Comparison of ENCODE assay signal across 8 cellular contexts in the genomic region with DNA sequence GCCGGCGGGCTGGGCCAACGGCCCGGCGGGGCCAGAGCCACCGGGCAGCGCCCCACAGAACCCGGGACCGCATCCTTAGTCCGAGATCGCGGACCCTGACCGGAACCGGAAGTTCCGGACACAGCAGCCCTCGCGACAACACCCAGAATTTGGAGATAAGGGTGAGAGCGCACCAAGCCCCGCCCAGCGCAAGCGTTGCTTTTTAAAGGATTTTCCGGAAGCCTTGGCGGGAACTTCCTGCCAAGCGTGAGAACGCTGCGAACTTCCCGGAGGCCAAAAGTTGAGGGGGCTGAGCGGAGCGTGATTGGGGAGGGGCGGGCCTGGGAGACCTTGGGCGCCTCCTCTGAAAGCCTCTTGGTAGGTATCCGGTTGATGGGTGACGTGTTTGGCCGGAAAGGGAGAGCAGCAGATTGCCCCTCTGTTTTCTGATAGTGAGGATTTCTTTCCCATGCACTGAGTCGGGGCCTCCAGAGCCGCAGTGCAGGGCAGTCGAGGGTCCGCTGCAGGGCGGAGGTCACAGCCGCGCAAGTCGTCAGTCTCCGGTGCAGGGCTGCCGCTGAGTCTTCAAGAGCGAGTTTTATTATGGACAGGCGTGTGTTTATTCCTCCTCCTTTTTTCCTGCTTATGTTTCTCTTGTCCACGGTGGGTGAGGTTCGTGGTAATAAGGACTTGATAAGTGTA. TPM values are rescaled to one million over a fixed set of nuclear protein-coding genes. Genes with fewer than 3 reads are reported as not detected.
A peak's percentile ranks its signal among the peaks of the same experiment; 100 is the strongest.
DNase-seq lines count a peak whose midpoint lies in the region; TF ChIP-seq lines count a peak whose summit lies in the region.

A gene with protein sequence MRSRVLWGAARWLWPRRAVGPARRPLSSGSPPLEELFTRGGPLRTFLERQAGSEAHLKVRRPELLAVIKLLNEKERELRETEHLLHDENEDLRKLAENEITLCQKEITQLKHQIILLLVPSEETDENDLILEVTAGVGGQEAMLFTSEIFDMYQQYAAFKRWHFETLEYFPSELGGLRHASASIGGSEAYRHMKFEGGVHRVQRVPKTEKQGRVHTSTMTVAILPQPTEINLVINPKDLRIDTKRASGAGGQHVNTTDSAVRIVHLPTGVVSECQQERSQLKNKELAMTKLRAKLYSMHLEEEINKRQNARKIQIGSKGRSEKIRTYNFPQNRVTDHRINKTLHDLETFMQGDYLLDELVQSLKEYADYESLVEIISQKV (minus strand): TSS at position 97 of the 681 bp plus-strand sequence. CDS start 24 bp downstream, at position 73.

- peaks cover 30% of the 10 kb centered on the region for H3F3A ChIP-seq in SK-N-SH (replicated peaks; ENCODE audit: insufficient read depth)

- peak within 1 kb of the TSS; percentile 70 for H3K4me3 ChIP-seq in HFF-Myc (replicated peaks; ENCODE audit: low read depth, low read length)
- H3K4me3 ChIP-seq in SK-N-SH (ENCODE audit: low read depth in 2 of 2, low read length in 1 of 2): peak within 1 kb of the TSS; percentile 83 to 97

- peaks cover 68% of the 10 kb centered on the region for H3K79me2 ChIP-seq in SK-N-SH (ENCODE audit: insufficient read depth)

- peak within 1 kb of the TSS; percentile 80 for H3K4me2 ChIP-seq in SK-N-SH

- peaks cover 0 to 13% of the 10 kb centered on the region in 2 experiments; a peak in 2 of 4 replicates for H3K4me1 ChIP-seq in SK-N-SH (ENCODE audit: control insufficient read depth in 1 of 2, insufficient read depth in 2 of 2, low read depth in 1 of 2, low read length in 1 of 2)

- no peaks in the 10 kb centered on the region for H3K9me2 ChIP-seq in SK-N-SH

- no peaks in the 10 kb centered on the region for H3K9me3 ChIP-seq in SK-N-SH

- under 1% methylated on average over 39 of the region's 48 CpGs for WGBS in SK-N-SH (ENCODE audit: low lambda C conversion rate)

- H3K9ac ChIP-seq in SK-N-SH: peak within 1 kb of the TSS; percentile 89

- DNase-seq in GM04503 (ENCODE audit: low read depth): peak; percentile 79
- peak; percentile 95 for DNase-seq in HFF-Myc (ENCODE audit: extremely low read depth, low read depth)
- DNase-seq in NAMALWA (ENCODE audit: low spot score): peak; percentile 97
- DNase-seq in SK-N-SH: peak; percentile 90
- DNase-seq in activated naive CD4-positive, alpha-beta T cell treated with anti-CD3 and anti-CD28 coated beads, Interleukin-2, amount 50 U/mL, for 16 hours: peak; percentile 88
- peak; percentile 89 for DNase-seq in germinal center (ENCODE audit: low spot score)
- DNase-seq in non-pigmented ciliary epithelial cell (ENCODE audit: low read depth): peak; percentile 89
- DNase-seq in superior temporal gyrus (ENCODE audit: extremely low spot score): peak; percentile 96

- H3K27me3 ChIP-seq in SK-N-SH (ENCODE audit: insufficient read depth): no peaks in the 10 kb centered on the region

- CTCF ChIA-PET in SK-N-SH (lab: Yijun Ruan, JAX): no interaction called here

- peak within 1 kb of the TSS; percentile 95 to 96 for H3K27ac ChIP-seq in SK-N-SH (ENCODE audit: low read depth in 2 of 2, low read length in 1 of 2)

- TF ChIP-seq RAD21 in SK-N-SH (IDR thresholded peaks at IDR 0.05; ENCODE audit: low read length): no peak

- peak within 1 kb of the TSS; percentile 74 for H2AFZ ChIP-seq in SK-N-SH (ENCODE audit: low read depth)

- TF ChIP-seq CTCF in HFF-Myc (IDR thresholded peaks at IDR 0.05; ENCODE audit: low read depth, low read length, missing control alignments) (no peak), SK-N-SH (IDR thresholded peaks at IDR 0.05) (no peak)

- H4K20me1 ChIP-seq in SK-N-SH (ENCODE audit: insufficient read depth): peaks cover 28% of the 10 kb centered on the region

- POLR2A ChIA-PET in SK-N-SH (lab: Yijun Ruan, JAX): no interaction called here

- peaks cover 12 to 22% of the 10 kb centered on the region in 2 experiments for H3K36me3 ChIP-seq in SK-N-SH (replicated peaks in 1 of 2; ENCODE audit: control insufficient read depth in 1 of 2, insufficient read depth in 2 of 2, low read length in 1 of 2)

- 0 out of 4 replicates have a peak, but pooled peaks of 1 of the 2 experiments have one; percentile 27 for TF ChIP-seq EP300 in SK-N-SH (IDR thresholded peaks at IDR 0.05; ENCODE audit: borderline replicate concordance in 1 of 2, low read depth in 1 of 2, low read length in 1 of 2)

TF ChIP-seq in SK-N-SH, 30 proteins besides CTCF, POLR2A, EP300 and RAD21:
- no peak for TF ChIP-seq FOSL2 (IDR thresholded peaks at IDR 0.05; ENCODE audit: borderline replicate concordance, low read depth)
- TF ChIP-seq CHD2 (IDR thresholded peaks at IDR 0.05; ENCODE audit: low read length, partially characterized antibody): peak; percentile 99
- TF ChIP-seq NRF1 (IDR thresholded peaks at IDR 0.05; ENCODE audit: low read depth, low read length): peak; percentile 54
- TF ChIP-seq FOXM1 (IDR thresholded peaks at IDR 0.05; ENCODE audit: low read depth): no peak
- TF ChIP-seq ELF1 (IDR thresholded peaks at IDR 0.05): peak; percentile 78
- no peak for TF ChIP-seq EZH2phosphoT487 (IDR thresholded peaks at IDR 0.05; ENCODE audit: borderline replicate concordance, low read depth)
- TF ChIP-seq, protein P1, sequence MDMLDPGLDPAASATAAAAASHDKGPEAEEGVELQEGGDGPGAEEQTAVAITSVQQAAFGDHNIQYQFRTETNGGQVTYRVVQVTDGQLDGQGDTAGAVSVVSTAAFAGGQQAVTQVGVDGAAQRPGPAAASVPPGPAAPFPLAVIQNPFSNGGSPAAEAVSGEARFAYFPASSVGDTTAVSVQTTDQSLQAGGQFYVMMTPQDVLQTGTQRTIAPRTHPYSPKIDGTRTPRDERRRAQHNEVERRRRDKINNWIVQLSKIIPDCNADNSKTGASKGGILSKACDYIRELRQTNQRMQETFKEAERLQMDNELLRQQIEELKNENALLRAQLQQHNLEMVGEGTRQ (IDR thresholded peaks at IDR 0.05; ENCODE audit: borderline replicate concordance, low read depth, low read length): no peak
- peak; percentile 70 for TF ChIP-seq GATA2 (CRISPR knock-in tag; IDR thresholded peaks at IDR 0.05)
- TF ChIP-seq, protein P2, sequence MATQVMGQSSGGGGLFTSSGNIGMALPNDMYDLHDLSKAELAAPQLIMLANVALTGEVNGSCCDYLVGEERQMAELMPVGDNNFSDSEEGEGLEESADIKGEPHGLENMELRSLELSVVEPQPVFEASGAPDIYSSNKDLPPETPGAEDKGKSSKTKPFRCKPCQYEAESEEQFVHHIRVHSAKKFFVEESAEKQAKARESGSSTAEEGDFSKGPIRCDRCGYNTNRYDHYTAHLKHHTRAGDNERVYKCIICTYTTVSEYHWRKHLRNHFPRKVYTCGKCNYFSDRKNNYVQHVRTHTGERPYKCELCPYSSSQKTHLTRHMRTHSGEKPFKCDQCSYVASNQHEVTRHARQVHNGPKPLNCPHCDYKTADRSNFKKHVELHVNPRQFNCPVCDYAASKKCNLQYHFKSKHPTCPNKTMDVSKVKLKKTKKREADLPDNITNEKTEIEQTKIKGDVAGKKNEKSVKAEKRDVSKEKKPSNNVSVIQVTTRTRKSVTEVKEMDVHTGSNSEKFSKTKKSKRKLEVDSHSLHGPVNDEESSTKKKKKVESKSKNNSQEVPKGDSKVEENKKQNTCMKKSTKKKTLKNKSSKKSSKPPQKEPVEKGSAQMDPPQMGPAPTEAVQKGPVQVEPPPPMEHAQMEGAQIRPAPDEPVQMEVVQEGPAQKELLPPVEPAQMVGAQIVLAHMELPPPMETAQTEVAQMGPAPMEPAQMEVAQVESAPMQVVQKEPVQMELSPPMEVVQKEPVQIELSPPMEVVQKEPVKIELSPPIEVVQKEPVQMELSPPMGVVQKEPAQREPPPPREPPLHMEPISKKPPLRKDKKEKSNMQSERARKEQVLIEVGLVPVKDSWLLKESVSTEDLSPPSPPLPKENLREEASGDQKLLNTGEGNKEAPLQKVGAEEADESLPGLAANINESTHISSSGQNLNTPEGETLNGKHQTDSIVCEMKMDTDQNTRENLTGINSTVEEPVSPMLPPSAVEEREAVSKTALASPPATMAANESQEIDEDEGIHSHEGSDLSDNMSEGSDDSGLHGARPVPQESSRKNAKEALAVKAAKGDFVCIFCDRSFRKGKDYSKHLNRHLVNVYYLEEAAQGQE (IDR thresholded peaks at IDR 0.05; ENCODE audit: low read depth, low read length): no peak
- TF ChIP-seq, protein P3, sequence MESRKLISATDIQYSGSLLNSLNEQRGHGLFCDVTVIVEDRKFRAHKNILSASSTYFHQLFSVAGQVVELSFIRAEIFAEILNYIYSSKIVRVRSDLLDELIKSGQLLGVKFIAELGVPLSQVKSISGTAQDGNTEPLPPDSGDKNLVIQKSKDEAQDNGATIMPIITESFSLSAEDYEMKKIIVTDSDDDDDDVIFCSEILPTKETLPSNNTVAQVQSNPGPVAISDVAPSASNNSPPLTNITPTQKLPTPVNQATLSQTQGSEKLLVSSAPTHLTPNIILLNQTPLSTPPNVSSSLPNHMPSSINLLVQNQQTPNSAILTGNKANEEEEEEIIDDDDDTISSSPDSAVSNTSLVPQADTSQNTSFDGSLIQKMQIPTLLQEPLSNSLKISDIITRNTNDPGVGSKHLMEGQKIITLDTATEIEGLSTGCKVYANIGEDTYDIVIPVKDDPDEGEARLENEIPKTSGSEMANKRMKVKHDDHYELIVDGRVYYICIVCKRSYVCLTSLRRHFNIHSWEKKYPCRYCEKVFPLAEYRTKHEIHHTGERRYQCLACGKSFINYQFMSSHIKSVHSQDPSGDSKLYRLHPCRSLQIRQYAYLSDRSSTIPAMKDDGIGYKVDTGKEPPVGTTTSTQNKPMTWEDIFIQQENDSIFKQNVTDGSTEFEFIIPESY (IDR thresholded peaks at IDR 0.05; ENCODE audit: borderline replicate concordance, low read depth): peak; percentile 96
- peak; percentile 87 for TF ChIP-seq MXI1 (IDR thresholded peaks at IDR 0.05; ENCODE audit: low read depth, low read length)
- no peak for TF ChIP-seq MEF2A (IDR thresholded peaks at IDR 0.05; ENCODE audit: borderline replicate concordance, low read depth)
- no peak for TF ChIP-seq TCF12 (IDR thresholded peaks at IDR 0.05)
- no peak for TF ChIP-seq YY1 (IDR thresholded peaks at IDR 0.05; ENCODE audit: low read depth)
- no peak for TF ChIP-seq RFX5 (IDR thresholded peaks at IDR 0.05; ENCODE audit: low read length)
- TF ChIP-seq JUND (IDR thresholded peaks at IDR 0.05): no peak
- TF ChIP-seq RCOR1 (IDR thresholded peaks at IDR 0.05; ENCODE audit: low read length): peak; percentile 52; the same call in 1 of the 2 replicates
- peak; percentile 74 for TF ChIP-seq RXRA (IDR thresholded peaks at IDR 0.05; ENCODE audit: borderline replicate concordance, low read depth)
- peak; percentile 84 for TF ChIP-seq GABPA (IDR thresholded peaks at IDR 0.05; ENCODE audit: low read depth)
- peak; percentile 10; the same call in 1 of the 2 replicates for TF ChIP-seq POLR2AphosphoS5 (IDR thresholded peaks at IDR 0.05; ENCODE audit: low read depth, low read length)
- no peak for TF ChIP-seq SMC3 (IDR thresholded peaks at IDR 0.05; ENCODE audit: low read depth, low read length)

RNA-seq across cellular contexts. Expression of the gene that starts here (rescaled TPM):
- 7.7 and 9.7 TPM in 2 replicates for polyA plus RNA-seq in SK-N-SH (2012; rRNA removed)
- polyA plus RNA-seq in SK-N-SH (2012; cell fraction: cytosol; rRNA removed): 10.0 and 10.8 TPM in 2 replicates
- polyA plus RNA-seq in SK-N-SH (2012; cell fraction: nucleus; rRNA removed): 16.3 and 17.2 TPM in 2 replicates

Comparison
In these comparisons a context has a peak if more than half of its experiments do, and no peak if none do; other contexts are left out.
1. Peak in every context shown above with its lines: DNase-seq, H3K4me3 ChIP-seq and H3K27ac ChIP-seq.